1 cellular context compared by ENCODE assay signal in genomic region chr7:43756368-43757072, GRCh38.
A peak's percentile ranks its signal among the peaks of the same experiment; 100 is the strongest.
TF ChIP-seq lines count a peak whose summit lies in the region.

No MANE protein-coding gene starts in this region.

TF ChIP-seq in IMR-90, 13 proteins besides CTCF, POLR2A, EP300 and RAD21:
- TF ChIP-seq RFX5 (IDR thresholded peaks at IDR 0.05; ENCODE audit: low read depth, low read length), result no peak
- TF ChIP-seq NFE2L2 (IDR thresholded peaks at IDR 0.05; ENCODE audit: low read depth, low read length), result peak; percentile 11; the same call in 1 of the 2 replicates
- peak; percentile 87 for TF ChIP-seq MAFK (IDR thresholded peaks at IDR 0.05; ENCODE audit: low read depth, low read length)
